Comparison of ENCODE assay signal across 1 cellular context in the genomic region with DNA sequence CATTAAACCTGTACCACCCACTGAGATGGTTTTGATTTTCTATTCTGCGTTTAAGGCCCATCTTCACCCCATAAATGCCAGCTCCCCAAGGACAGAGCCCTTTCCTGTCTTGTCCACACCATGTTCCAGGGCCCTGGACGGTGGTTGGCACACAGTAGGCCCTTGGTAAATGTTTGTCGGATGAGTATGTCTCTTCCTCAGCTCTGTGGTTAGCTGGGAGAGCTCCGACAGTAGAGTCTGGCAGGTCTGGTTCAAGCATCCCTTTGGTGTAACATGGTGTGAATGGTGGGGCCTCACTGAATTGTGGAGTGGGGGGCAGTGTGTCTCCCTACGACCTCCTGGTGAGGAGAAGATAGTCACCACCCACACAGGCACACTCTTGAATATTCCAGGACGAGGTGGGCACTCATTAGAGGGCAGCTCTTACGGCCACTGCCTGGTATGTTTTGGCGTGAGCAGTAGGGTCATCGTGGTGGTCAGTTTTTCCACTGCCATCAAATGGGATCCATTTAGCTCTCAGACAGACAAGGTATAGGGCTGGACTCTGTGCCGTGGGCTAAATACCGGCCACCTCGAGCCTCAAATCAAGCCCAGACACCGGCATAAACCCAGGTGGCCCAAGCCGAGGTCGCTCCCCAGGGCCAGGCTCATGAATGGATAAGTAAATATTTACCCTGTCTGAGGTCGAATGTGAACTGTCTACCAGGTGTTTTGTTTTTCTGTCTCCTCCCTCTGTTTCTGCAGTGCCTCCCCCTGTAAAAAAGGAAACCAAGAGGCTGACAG.
TF ChIP-seq lines count a peak whose summit lies in the region.

No MANE protein-coding gene starts in this region.

TF ChIP-seq in liver, 16 proteins besides CTCF, POLR2A, EP300 and RAD21 (continued from another document):
- TF ChIP-seq, protein P1, sequence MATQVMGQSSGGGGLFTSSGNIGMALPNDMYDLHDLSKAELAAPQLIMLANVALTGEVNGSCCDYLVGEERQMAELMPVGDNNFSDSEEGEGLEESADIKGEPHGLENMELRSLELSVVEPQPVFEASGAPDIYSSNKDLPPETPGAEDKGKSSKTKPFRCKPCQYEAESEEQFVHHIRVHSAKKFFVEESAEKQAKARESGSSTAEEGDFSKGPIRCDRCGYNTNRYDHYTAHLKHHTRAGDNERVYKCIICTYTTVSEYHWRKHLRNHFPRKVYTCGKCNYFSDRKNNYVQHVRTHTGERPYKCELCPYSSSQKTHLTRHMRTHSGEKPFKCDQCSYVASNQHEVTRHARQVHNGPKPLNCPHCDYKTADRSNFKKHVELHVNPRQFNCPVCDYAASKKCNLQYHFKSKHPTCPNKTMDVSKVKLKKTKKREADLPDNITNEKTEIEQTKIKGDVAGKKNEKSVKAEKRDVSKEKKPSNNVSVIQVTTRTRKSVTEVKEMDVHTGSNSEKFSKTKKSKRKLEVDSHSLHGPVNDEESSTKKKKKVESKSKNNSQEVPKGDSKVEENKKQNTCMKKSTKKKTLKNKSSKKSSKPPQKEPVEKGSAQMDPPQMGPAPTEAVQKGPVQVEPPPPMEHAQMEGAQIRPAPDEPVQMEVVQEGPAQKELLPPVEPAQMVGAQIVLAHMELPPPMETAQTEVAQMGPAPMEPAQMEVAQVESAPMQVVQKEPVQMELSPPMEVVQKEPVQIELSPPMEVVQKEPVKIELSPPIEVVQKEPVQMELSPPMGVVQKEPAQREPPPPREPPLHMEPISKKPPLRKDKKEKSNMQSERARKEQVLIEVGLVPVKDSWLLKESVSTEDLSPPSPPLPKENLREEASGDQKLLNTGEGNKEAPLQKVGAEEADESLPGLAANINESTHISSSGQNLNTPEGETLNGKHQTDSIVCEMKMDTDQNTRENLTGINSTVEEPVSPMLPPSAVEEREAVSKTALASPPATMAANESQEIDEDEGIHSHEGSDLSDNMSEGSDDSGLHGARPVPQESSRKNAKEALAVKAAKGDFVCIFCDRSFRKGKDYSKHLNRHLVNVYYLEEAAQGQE (IDR thresholded peaks at IDR 0.05): no peak
- TF ChIP-seq, protein P2, sequence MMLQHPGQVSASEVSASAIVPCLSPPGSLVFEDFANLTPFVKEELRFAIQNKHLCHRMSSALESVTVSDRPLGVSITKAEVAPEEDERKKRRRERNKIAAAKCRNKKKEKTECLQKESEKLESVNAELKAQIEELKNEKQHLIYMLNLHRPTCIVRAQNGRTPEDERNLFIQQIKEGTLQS (IDR thresholded peaks at IDR 0.05): no peak
- no peak for TF ChIP-seq TAF1 (conservative IDR thresholded peaks at IDR 0.05)
- TF ChIP-seq, protein P3, sequence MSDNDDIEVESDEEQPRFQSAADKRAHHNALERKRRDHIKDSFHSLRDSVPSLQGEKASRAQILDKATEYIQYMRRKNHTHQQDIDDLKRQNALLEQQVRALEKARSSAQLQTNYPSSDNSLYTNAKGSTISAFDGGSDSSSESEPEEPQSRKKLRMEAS (IDR thresholded peaks at IDR 0.05): peak; percentile 29
- no peak for TF ChIP-seq NR2F2 (IDR thresholded peaks at IDR 0.05)
- peak; percentile 82 to 85 for TF ChIP-seq RXRA (IDR thresholded peaks at IDR 0.05)
- TF ChIP-seq EGR1 (IDR thresholded peaks at IDR 0.05; ENCODE audit: low read depth in 2 of 2): no peak
